In the genomic region with DNA sequence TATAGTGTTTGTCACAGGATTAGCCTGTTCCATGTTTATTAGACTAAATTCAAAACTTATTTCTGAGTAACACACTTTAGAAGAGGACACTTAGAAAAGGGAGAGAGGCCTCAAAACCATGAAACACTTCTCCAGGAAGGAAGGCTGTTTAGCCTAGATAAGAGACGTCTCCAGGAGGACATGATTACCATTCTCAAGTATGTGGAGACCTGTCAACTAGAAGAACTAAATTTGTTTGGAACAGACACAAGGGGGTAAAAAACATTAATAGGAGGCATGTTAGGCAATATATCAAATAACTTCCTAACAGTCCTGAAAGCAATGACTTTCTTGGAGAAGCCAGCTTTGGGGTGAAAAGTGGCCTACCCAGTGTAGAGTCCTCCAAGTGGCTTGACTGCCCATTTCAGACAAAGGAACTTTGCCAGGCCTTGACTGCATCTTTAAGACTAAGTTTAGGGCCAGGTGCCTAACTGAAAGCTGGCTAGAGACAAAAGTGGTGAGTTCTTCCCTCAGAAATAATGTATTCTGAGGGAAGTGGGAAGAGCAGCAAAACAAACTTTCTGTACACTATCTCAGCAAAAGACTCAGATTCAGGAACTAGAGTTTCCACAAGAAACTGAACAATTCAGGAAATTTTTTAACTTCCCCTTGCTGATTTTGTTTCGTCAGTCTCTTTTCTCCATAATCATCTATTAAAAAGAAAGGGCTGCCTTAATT, we compare ENCODE assay signal across 1 cellular context.
A peak's percentile ranks its signal among the peaks of the same experiment; 100 is the strongest.
TF ChIP-seq lines count a peak whose summit lies in the region.

No MANE protein-coding gene starts in this region.

TF ChIP-seq in K562, 482 proteins besides CTCF, POLR2A, EP300 and RAD21 (continued from another document and continues in another):
- TF ChIP-seq, protein P1, sequence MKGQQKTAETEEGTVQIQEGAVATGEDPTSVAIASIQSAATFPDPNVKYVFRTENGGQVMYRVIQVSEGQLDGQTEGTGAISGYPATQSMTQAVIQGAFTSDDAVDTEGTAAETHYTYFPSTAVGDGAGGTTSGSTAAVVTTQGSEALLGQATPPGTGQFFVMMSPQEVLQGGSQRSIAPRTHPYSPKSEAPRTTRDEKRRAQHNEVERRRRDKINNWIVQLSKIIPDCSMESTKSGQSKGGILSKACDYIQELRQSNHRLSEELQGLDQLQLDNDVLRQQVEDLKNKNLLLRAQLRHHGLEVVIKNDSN (CRISPR knock-in tag; IDR thresholded peaks at IDR 0.05): no peak
- TF ChIP-seq ZNF408 (CRISPR knock-in tag; IDR thresholded peaks at IDR 0.05; ENCODE audit: low read depth) (no peak), SP2 (IDR thresholded peaks at IDR 0.05; ENCODE audit: extremely low read depth, low read depth, low read length, poor library complexity, severe bottlenecking) (no peak), EP400 (IDR thresholded peaks at IDR 0.05) (peak; percentile 28; the same call in 1 of the 2 replicates), TBL1XR1 (IDR thresholded peaks at IDR 0.05; ENCODE audit: low read length in 2 of 2) (no peak), ZNF589 (CRISPR knock-in tag; IDR thresholded peaks at IDR 0.05; ENCODE audit: low read depth) (no peak), ZNF766 (CRISPR knock-in tag; conservative IDR thresholded peaks at IDR 0.05) (peak; percentile 6; the same call in 1 of the 2 replicates), EWSR1 (IDR thresholded peaks at IDR 0.05; ENCODE audit: borderline replicate concordance, low read depth, partially characterized antibody) (no peak), SRSF1 (IDR thresholded peaks at IDR 0.05; ENCODE audit: low read depth, low read length) (no peak), IFI16 (CRISPR knock-in tag; IDR thresholded peaks at IDR 0.05) (no peak), NFIC (IDR thresholded peaks at IDR 0.05) (peak; percentile 68), TBP (optimal IDR thresholded peaks at IDR 0.05; ENCODE audit: low read depth, low read length) (no peak), SIRT6 (IDR thresholded peaks at IDR 0.05; ENCODE audit: low read depth, low read length) (no peak), ZNF124 (CRISPR knock-in tag; IDR thresholded peaks at IDR 0.05) (no peak), KDM5B (IDR thresholded peaks at IDR 0.05; ENCODE audit: insufficient replicate concordance, low read depth, low read length) (no peak), CREB1 (IDR thresholded peaks at IDR 0.05) (no peak), CREB1 (CRISPR knock-in tag; IDR thresholded peaks at IDR 0.05) (no peak), MYC (IDR thresholded peaks at IDR 0.05; ENCODE audit: low read depth, low read length) (no peak), MYC (CRISPR knock-in tag; IDR thresholded peaks at IDR 0.05; ENCODE audit: borderline replicate concordance, low read depth) (no peak), HDAC1 (IDR thresholded peaks at IDR 0.05) (peak in 1 of 2 experiments; percentile 55; a peak in 2 of 4 replicates), MTA1 (IDR thresholded peaks at IDR 0.05; ENCODE audit: borderline replicate concordance) (no peak), DPF2 (IDR thresholded peaks at IDR 0.05) (peak; percentile 97), ZNF212 (CRISPR knock-in tag; IDR thresholded peaks at IDR 0.05) (no peak), ZNF699 (CRISPR knock-in tag; IDR thresholded peaks at IDR 0.05; ENCODE audit: insufficient replicate concordance) (no peak), POLR2AphosphoS2 (IDR thresholded peaks at IDR 0.05; ENCODE audit: low read length) (no peak), ZNF263 (CRISPR knock-in tag; IDR thresholded peaks at IDR 0.05; ENCODE audit: borderline replicate concordance) (no peak), XRCC4 (IDR thresholded peaks at IDR 0.05; ENCODE audit: extremely low read depth, insufficient read depth, insufficient read length) (no peak), CEBPG (CRISPR knock-in tag; IDR thresholded peaks at IDR 0.05) (no peak), CEBPG (tag; conservative IDR thresholded peaks at IDR 0.05 in 1 of 2, IDR thresholded peaks at IDR 0.05 in 1 of 2) (no peak; a peak in 1 of 4 replicates), IRF9 (tag; IDR thresholded peaks at IDR 0.05) (no peak), FOXK2 (conservative IDR thresholded peaks at IDR 0.05 in 1 of 2, IDR thresholded peaks at IDR 0.05 in 1 of 2; ENCODE audit: low read depth in 2 of 2) (peak; percentile 75 to 81), STAG1 (CRISPR knock-in tag; IDR thresholded peaks at IDR 0.05; ENCODE audit: borderline replicate concordance) (no peak), ZNF12 (CRISPR knock-in tag; IDR thresholded peaks at IDR 0.05) (no peak), ATF3 (IDR thresholded peaks at IDR 0.05) (peak; percentile 31; the same call in 1 of the 2 replicates), ATF3 (CRISPR knock-in tag; conservative IDR thresholded peaks at IDR 0.05) (no peak), FOS (IDR thresholded peaks at IDR 0.05; ENCODE audit: extremely low read depth, insufficient read length) (no peak), GTF3C2 (IDR thresholded peaks at IDR 0.05; ENCODE audit: borderline replicate concordance, extremely low read depth, insufficient read length) (no peak)
- TF ChIP-seq, protein P2, sequence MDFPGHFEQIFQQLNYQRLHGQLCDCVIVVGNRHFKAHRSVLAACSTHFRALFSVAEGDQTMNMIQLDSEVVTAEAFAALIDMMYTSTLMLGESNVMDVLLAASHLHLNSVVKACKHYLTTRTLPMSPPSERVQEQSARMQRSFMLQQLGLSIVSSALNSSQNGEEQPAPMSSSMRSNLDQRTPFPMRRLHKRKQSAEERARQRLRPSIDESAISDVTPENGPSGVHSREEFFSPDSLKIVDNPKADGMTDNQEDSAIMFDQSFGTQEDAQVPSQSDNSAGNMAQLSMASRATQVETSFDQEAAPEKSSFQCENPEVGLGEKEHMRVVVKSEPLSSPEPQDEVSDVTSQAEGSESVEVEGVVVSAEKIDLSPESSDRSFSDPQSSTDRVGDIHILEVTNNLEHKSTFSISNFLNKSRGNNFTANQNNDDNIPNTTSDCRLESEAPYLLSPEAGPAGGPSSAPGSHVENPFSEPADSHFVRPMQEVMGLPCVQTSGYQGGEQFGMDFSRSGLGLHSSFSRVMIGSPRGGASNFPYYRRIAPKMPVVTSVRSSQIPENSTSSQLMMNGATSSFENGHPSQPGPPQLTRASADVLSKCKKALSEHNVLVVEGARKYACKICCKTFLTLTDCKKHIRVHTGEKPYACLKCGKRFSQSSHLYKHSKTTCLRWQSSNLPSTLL (IDR thresholded peaks at IDR 0.05): no peak
- TF ChIP-seq, protein P3, sequence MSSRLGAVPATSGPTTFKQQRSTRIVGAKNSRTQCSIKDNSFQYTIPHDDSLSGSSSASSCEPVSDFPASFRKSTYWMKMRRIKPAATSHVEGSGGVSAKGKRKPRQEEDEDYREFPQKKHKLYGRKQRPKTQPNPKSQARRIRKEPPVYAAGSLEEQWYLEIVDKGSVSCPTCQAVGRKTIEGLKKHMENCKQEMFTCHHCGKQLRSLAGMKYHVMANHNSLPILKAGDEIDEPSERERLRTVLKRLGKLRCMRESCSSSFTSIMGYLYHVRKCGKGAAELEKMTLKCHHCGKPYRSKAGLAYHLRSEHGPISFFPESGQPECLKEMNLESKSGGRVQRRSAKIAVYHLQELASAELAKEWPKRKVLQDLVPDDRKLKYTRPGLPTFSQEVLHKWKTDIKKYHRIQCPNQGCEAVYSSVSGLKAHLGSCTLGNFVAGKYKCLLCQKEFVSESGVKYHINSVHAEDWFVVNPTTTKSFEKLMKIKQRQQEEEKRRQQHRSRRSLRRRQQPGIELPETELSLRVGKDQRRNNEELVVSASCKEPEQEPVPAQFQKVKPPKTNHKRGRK (tag; IDR thresholded peaks at IDR 0.05): no peak
- TF ChIP-seq, protein P4, sequence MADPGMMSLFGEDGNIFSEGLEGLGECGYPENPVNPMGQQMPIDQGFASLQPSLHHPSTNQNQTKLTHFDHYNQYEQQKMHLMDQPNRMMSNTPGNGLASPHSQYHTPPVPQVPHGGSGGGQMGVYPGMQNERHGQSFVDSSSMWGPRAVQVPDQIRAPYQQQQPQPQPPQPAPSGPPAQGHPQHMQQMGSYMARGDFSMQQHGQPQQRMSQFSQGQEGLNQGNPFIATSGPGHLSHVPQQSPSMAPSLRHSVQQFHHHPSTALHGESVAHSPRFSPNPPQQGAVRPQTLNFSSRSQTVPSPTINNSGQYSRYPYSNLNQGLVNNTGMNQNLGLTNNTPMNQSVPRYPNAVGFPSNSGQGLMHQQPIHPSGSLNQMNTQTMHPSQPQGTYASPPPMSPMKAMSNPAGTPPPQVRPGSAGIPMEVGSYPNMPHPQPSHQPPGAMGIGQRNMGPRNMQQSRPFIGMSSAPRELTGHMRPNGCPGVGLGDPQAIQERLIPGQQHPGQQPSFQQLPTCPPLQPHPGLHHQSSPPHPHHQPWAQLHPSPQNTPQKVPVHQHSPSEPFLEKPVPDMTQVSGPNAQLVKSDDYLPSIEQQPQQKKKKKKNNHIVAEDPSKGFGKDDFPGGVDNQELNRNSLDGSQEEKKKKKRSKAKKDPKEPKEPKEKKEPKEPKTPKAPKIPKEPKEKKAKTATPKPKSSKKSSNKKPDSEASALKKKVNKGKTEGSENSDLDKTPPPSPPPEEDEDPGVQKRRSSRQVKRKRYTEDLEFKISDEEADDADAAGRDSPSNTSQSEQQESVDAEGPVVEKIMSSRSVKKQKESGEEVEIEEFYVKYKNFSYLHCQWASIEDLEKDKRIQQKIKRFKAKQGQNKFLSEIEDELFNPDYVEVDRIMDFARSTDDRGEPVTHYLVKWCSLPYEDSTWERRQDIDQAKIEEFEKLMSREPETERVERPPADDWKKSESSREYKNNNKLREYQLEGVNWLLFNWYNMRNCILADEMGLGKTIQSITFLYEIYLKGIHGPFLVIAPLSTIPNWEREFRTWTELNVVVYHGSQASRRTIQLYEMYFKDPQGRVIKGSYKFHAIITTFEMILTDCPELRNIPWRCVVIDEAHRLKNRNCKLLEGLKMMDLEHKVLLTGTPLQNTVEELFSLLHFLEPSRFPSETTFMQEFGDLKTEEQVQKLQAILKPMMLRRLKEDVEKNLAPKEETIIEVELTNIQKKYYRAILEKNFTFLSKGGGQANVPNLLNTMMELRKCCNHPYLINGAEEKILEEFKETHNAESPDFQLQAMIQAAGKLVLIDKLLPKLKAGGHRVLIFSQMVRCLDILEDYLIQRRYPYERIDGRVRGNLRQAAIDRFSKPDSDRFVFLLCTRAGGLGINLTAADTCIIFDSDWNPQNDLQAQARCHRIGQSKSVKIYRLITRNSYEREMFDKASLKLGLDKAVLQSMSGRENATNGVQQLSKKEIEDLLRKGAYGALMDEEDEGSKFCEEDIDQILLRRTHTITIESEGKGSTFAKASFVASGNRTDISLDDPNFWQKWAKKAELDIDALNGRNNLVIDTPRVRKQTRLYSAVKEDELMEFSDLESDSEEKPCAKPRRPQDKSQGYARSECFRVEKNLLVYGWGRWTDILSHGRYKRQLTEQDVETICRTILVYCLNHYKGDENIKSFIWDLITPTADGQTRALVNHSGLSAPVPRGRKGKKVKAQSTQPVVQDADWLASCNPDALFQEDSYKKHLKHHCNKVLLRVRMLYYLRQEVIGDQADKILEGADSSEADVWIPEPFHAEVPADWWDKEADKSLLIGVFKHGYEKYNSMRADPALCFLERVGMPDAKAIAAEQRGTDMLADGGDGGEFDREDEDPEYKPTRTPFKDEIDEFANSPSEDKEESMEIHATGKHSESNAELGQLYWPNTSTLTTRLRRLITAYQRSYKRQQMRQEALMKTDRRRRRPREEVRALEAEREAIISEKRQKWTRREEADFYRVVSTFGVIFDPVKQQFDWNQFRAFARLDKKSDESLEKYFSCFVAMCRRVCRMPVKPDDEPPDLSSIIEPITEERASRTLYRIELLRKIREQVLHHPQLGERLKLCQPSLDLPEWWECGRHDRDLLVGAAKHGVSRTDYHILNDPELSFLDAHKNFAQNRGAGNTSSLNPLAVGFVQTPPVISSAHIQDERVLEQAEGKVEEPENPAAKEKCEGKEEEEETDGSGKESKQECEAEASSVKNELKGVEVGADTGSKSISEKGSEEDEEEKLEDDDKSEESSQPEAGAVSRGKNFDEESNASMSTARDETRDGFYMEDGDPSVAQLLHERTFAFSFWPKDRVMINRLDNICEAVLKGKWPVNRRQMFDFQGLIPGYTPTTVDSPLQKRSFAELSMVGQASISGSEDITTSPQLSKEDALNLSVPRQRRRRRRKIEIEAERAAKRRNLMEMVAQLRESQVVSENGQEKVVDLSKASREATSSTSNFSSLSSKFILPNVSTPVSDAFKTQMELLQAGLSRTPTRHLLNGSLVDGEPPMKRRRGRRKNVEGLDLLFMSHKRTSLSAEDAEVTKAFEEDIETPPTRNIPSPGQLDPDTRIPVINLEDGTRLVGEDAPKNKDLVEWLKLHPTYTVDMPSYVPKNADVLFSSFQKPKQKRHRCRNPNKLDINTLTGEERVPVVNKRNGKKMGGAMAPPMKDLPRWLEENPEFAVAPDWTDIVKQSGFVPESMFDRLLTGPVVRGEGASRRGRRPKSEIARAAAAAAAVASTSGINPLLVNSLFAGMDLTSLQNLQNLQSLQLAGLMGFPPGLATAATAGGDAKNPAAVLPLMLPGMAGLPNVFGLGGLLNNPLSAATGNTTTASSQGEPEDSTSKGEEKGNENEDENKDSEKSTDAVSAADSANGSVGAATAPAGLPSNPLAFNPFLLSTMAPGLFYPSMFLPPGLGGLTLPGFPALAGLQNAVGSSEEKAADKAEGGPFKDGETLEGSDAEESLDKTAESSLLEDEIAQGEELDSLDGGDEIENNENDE (IDR thresholded peaks at IDR 0.05; ENCODE audit: low read depth, low read length): no peak
